Comparison of ENCODE assay signal across 15 cellular contexts in the genomic region with DNA sequence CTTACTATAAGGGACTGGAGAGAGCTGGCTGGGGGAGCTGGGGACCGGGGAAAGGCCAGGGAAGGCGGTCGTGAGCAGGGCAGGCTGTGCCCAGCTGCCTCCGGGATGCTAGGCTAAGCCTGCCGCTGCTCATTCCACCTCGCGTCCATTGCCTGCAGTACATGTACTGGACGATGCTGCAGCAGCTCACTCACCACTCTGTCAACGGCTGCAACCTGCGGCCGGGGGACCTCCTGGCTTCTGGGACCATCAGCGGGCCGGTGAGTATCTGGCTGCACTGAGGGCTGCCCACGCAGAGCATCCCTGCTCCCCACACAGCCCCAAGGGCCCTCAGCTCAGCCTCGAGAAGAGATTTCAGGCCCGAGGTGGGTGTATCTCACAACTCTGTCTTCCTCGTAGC. TPM values are rescaled to one million over a fixed set of nuclear protein-coding genes. Genes with fewer than 3 reads are reported as not detected.
DNase-seq lines count a peak whose midpoint lies in the region; ATAC-seq and TF ChIP-seq lines count a peak whose summit lies in the region.
"Had no signal": no experiment of that assay in that cellular context is flagged by ENCODE, and none has a peak within 500 bp of the region (broad histone marks: within the 10 kb centered on the region; RNA-seq: fewer than 3 reads in every experiment).

No MANE protein-coding gene starts in this region.

- H4K8ac ChIP-seq in IMR-90 (ENCODE audit: low read depth in 2 of 2, low read length in 2 of 2): peak overlapping the region; percentile 79 to 96

- H2BK20ac ChIP-seq in IMR-90 (ENCODE audit: low read depth, low read length): peak overlapping the region; percentile 99

- no peaks in the 10 kb centered on the region for H3K27me3 ChIP-seq in IMR-90 (ENCODE audit: control insufficient read depth, insufficient read depth, low read length)
- no peaks in the 10 kb centered on the region for H3K27me3 ChIP-seq in adrenal gland
- no peaks in the 10 kb centered on the region for H3K27me3 ChIP-seq in tibial artery
- H3K27me3 ChIP-seq: BLaER1, SJCRH30 had no signal

- H3K4me3 ChIP-seq in IMR-90 (ENCODE audit: insufficient read depth, low read depth, low read length) (no peak overlapping the region), adrenal gland (no peak overlapping the region), tibial artery (no peak overlapping the region)
- H3K4me3 ChIP-seq: BLaER1, PC-9, SJCRH30 had no signal

- H4K20me1 ChIP-seq in IMR-90 (ENCODE audit: insufficient read depth, low read length): no peaks in the 10 kb centered on the region
- H4K20me1 ChIP-seq: BLaER1 had no signal

- peak overlapping the region; percentile 98 for H3K4ac ChIP-seq in IMR-90 (ENCODE audit: low read depth, low read length)

- peak overlapping the region; percentile 94 for H3K18ac ChIP-seq in IMR-90 (ENCODE audit: low read depth, low read length)

- dilution Hi-C loops in IMR-90 (cut with HindIII; ENCODE audit: low sequenced_read_pairs, unreplicated experiment): no loop called here

- TF ChIP-seq POLR2A in IMR-90 (IDR thresholded peaks at IDR 0.05; ENCODE audit: low read depth, low read length): no peak
- TF ChIP-seq POLR2A in adrenal gland (IDR thresholded peaks at IDR 0.05): no peak

- BruUV-seq in IMR-90 (replicated peaks; lab: Mats Ljungman, UMichigan): no TSS peak

- H3K14ac ChIP-seq in IMR-90 (replicated peaks; ENCODE audit: low read depth, low read length): peak overlapping the region; percentile 98; the same call in 1 of the 2 replicates

- CTCF ChIA-PET in IMR-90 (lab: Yijun Ruan, JAX): interaction anchor here (1.0 kb wide), 2 partner anchors 11 to 50 kb away, joined by 3 read pairs; no protein-coding TSS in a partner anchor

- H2BK15ac ChIP-seq in IMR-90 (ENCODE audit: low read depth, low read length): peak overlapping the region; percentile 99; the same call in 2 of the 3 replicates

- H4K91ac ChIP-seq in IMR-90 (ENCODE audit: insufficient read depth, low read depth, low read length): peak overlapping the region; percentile 96

- DNase-seq in IMR-90 (no peak), adrenal gland (no peak), myocyte (ENCODE audit: low read depth) (peak; percentile 28), tibial artery (no peak), activated T-cell treated with anti-CD3 and anti-CD28 coated beads for 4 hours (no peak), NCI-H345 (lab: John Stamatoyannopoulos, UW) (no peak)
- no peak for DNase-seq in stimulated activated CD4-positive, alpha-beta T cell treated with anti-CD3 and anti-CD28 coated beads, Interleukin-4, amount 100 ng/mL, for 1 hour
- DNase-seq: CD8-positive, alpha-beta memory T cell; KG1; MV-4-11; NCI-H1694 treated with DMSO at 0.1 percent for 48 hours; NCI-H524 treated with DMSO at 0.1 percent for 48 hours; PC-9; SJCRH30 had no signal

- in situ Hi-C loops in IMR-90 (cut with MboI; ENCODE audit: low sequenced_read_pairs): loop anchor here (10.0 kb wide), 1 partner anchor 275 kb away; no protein-coding TSS in a partner anchor

- H3K9ac ChIP-seq in IMR-90 (ENCODE audit: low read depth, low read length): no peak overlapping the region
- H3K9ac ChIP-seq: BLaER1 had no signal

- H3K27ac ChIP-seq in IMR-90 (ENCODE audit: insufficient read depth, low read length) (peak overlapping the region; percentile 76), adrenal gland (peak overlapping the region in 4 of 5 donors; percentile 62 to 86 (median 82)), tibial artery (peak overlapping the region; percentile 75 to 78)
- H3K27ac ChIP-seq: BLaER1, PC-9, SJCRH30 had no signal

- H3K9me3 ChIP-seq in IMR-90 (ENCODE audit: control insufficient read depth, insufficient read depth, low read length): no peaks in the 10 kb centered on the region; the same call in 1 of the 2 replicates
- H3K9me3 ChIP-seq in adrenal gland (replicated peaks in 1 of 3): no peaks in the 10 kb centered on the region
- no peaks in the 10 kb centered on the region for H3K9me3 ChIP-seq in tibial artery
- H3K9me3 ChIP-seq: BLaER1, SJCRH30 had no signal

- no peak overlapping the region for H3K56ac ChIP-seq in IMR-90 (ENCODE audit: extremely low read depth, insufficient read depth, low read length)

- TF ChIP-seq CTCF in IMR-90 (conservative IDR thresholded peaks at IDR 0.05; ENCODE audit: low read depth, low read length) (no peak), adrenal gland (IDR thresholded peaks at IDR 0.05) (no peak), tibial artery (IDR thresholded peaks at IDR 0.05) (no peak)

- H4K5ac ChIP-seq in IMR-90 (ENCODE audit: low read depth, low read length): peak overlapping the region; percentile 86

- ATAC-seq in IMR-90 (ENCODE audit: low read depth): no peak

- peak overlapping the region; percentile 99 for H2AK5ac ChIP-seq in IMR-90 (ENCODE audit: low read depth, low read length)

- POLR2A ChIA-PET in IMR-90 (lab: Charles Lee; ENCODE audit: unreplicated experiment): no interaction called here

- H3K4me1 ChIP-seq in IMR-90 (ENCODE audit: control insufficient read depth, insufficient read depth, low read length) (peaks cover 13% of the 10 kb centered on the region), adrenal gland (replicated peaks in 1 of 2) (peaks cover 17 to 47% of the 10 kb centered on the region in 2 donors), tibial artery (peaks cover 0 to 46% (median 10%) of the 10 kb centered on the region in 4 donors)

- no peak for TF ChIP-seq RAD21 in IMR-90 (IDR thresholded peaks at IDR 0.05; ENCODE audit: low read length)

- intact Hi-C loops in IMR-90 (cut with micrococcal nuclease) (loop anchor here (10.0 kb wide), 1 partner anchor 255 kb away; no protein-coding TSS in a partner anchor), adrenal gland (cut with DNase I) (loop anchor here in 1 of 2 donors (10.0 kb wide), 1 partner anchor 115 kb away; no protein-coding TSS in a partner anchor), tibial artery (cut with DNase I; ENCODE audit: low total_unique reads) (loop anchor here (10.0 kb wide), 1 partner anchor 255 kb away; no protein-coding TSS in a partner anchor)

- WGBS in IMR-90 (ENCODE audit: extremely low coverage in 2 of 2, insufficient read length in 1 of 2), 2 experiments: 90% methylated on average over 13 of the region's 17 CpGs; no CpG with 5 or more reads in 1 of the 2 experiments
- 93 to 96% (median 94%) methylated on average over 6 to 17 of the region's 17 CpGs for WGBS in adrenal gland, 4 donors

- H2BK5ac ChIP-seq in IMR-90 (ENCODE audit: low read depth, low read length, poor library complexity, severe bottlenecking): peak overlapping the region; percentile 95

- no peak overlapping the region for H3K23ac ChIP-seq in IMR-90 (ENCODE audit: low read depth, low read length)

- H2BK120ac ChIP-seq in IMR-90 (ENCODE audit: low read depth, low read length): peak overlapping the region; percentile 99

- peaks cover 3 to 10% of the 10 kb centered on the region in 2 experiments for H3K79me1 ChIP-seq in IMR-90 (ENCODE audit: low read depth in 1 of 2, low read length in 2 of 2)

- H3K4me2 ChIP-seq in IMR-90 (ENCODE audit: low read depth, low read length): no peak overlapping the region
- H3K4me2 ChIP-seq: BLaER1 had no signal

- H3K9me1 ChIP-seq in IMR-90 (ENCODE audit: insufficient read depth, low read length): peaks cover 33% of the 10 kb centered on the region

- peaks cover 31% of the 10 kb centered on the region for H3K36me3 ChIP-seq in IMR-90 (ENCODE audit: control insufficient read depth, insufficient read depth, low read length)
- peaks cover 0 to 48% of the 10 kb centered on the region in 2 donors for H3K36me3 ChIP-seq in adrenal gland (replicated peaks in 1 of 2)
- H3K36me3 ChIP-seq in tibial artery: peaks cover 7 to 77% (median 23%) of the 10 kb centered on the region in 3 donors
- H3K36me3 ChIP-seq: SJCRH30 had no signal

- peak overlapping the region; percentile 72 for H2AFZ ChIP-seq in IMR-90 (replicated peaks; ENCODE audit: low read length, poor library complexity)
- H2AFZ ChIP-seq: PC-9 had no signal

- H2AK9ac ChIP-seq in IMR-90 (replicated peaks; ENCODE audit: low read depth, low read length, poor library complexity): no peak overlapping the region

TF ChIP-seq in IMR-90, 13 proteins besides CTCF, POLR2A, EP300 and RAD21 (continues in another document):
- TF ChIP-seq NFE2L2 (IDR thresholded peaks at IDR 0.05; ENCODE audit: low read depth, low read length): no peak
- TF ChIP-seq MAFK (IDR thresholded peaks at IDR 0.05; ENCODE audit: low read depth, low read length): no peak
- no peak for TF ChIP-seq RCOR1 (IDR thresholded peaks at IDR 0.05; ENCODE audit: insufficient replicate concordance, low read length)
- TF ChIP-seq, protein P1, sequence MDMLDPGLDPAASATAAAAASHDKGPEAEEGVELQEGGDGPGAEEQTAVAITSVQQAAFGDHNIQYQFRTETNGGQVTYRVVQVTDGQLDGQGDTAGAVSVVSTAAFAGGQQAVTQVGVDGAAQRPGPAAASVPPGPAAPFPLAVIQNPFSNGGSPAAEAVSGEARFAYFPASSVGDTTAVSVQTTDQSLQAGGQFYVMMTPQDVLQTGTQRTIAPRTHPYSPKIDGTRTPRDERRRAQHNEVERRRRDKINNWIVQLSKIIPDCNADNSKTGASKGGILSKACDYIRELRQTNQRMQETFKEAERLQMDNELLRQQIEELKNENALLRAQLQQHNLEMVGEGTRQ (IDR thresholded peaks at IDR 0.05; ENCODE audit: low read depth, low read length): no peak
- TF ChIP-seq, protein P2, sequence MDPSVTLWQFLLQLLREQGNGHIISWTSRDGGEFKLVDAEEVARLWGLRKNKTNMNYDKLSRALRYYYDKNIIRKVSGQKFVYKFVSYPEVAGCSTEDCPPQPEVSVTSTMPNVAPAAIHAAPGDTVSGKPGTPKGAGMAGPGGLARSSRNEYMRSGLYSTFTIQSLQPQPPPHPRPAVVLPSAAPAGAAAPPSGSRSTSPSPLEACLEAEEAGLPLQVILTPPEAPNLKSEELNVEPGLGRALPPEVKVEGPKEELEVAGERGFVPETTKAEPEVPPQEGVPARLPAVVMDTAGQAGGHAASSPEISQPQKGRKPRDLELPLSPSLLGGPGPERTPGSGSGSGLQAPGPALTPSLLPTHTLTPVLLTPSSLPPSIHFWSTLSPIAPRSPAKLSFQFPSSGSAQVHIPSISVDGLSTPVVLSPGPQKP (IDR thresholded peaks at IDR 0.05; ENCODE audit: borderline replicate concordance, low read depth, low read length): no peak
- TF ChIP-seq RFX5 (IDR thresholded peaks at IDR 0.05; ENCODE audit: low read depth, low read length): no peak
- TF ChIP-seq FOS (IDR thresholded peaks at IDR 0.05; ENCODE audit: low read depth, low read length): no peak
- TF ChIP-seq CEBPB (IDR thresholded peaks at IDR 0.05; ENCODE audit: low read depth, low read length): no peak
- TF ChIP-seq MAZ (IDR thresholded peaks at IDR 0.05; ENCODE audit: borderline replicate concordance, low read depth, low read length): no peak
- no peak for TF ChIP-seq SMC3 (IDR thresholded peaks at IDR 0.05; ENCODE audit: low read depth, low read length)

RNA-seq across cellular contexts. Expression of a gene that starts 27.2 kb away (rescaled TPM):
- total RNA-seq in IMR-90 (2012; rRNA removed): 36.9 and 48.6 TPM in 2 replicates
- polyA plus RNA-seq in IMR-90 (2012; rRNA removed): 43.1 and 50.6 TPM in 2 replicates
- polyA plus RNA-seq in IMR-90 (2012; cell fraction: cytosol; rRNA removed): 45.3 and 59.7 TPM in 2 replicates
- polyA plus RNA-seq in IMR-90 (2012; cell fraction: nucleus; rRNA removed; ENCODE audit: low replicate concordance): 75.0 and 78.4 TPM in 2 replicates
- 100 to 1,000 TPM in 5 of 8 donors, 10 to 100 TPM in 3; 56.9 to 157 (median 107) TPM for total RNA-seq in adrenal gland
- 100 to 1,000 TPM in 2 of 3 donors, 10 to 100 TPM in 1; 69.2 to 154 (median 109) TPM for polyA plus RNA-seq in adrenal gland
- total RNA-seq in myocyte: 15.6 and 15.7 TPM in 2 replicates
- polyA plus RNA-seq in myocyte (2012): 24.9 TPM
